In genomic region chr3:122332551-122332950, GRCh38 we compare ENCODE assay signal across 9 cellular contexts. TPM values are rescaled to one million over a fixed set of nuclear protein-coding genes. Genes with fewer than 3 reads are reported as not detected.
"Had no signal": no experiment of that assay in that cellular context is flagged by ENCODE, and none has a peak within 500 bp of the region (broad histone marks: within the 10 kb centered on the region; RNA-seq: fewer than 3 reads in every experiment).

No MANE protein-coding gene starts in this region.

- DNase-seq: GM23248, GOT3, H7, H9, HCEC 1CT, HFFc6 had no signal

- H3K27ac Mint-ChIP-seq: GM23338, HFFc6 had no signal

- H3K27ac ChIP-seq: GM23248 had no signal

- H3K4me1 ChIP-seq: HAP-1 had no signal

- H3K9me3 Mint-ChIP-seq: GM23338, H9, HFFc6 had no signal

- H3K4me3 ChIP-seq: GM23248, GM23338, HAP-1 had no signal

- H3K4me1 Mint-ChIP-seq: GM23338 had no signal

- H3K9me3 ChIP-seq: HAP-1 had no signal

- FAIRE-seq: H1 had no signal

- H3K4me3 Mint-ChIP-seq: GM23338, H9, HFFc6 had no signal

- H3K36me3 ChIP-seq: HAP-1 had no signal

RNA-seq across cellular contexts. Expression of gene CSTA, which starts 7.5 kb away (rescaled TPM):
- total RNA-seq: GM23338, H1, H7, H9 had no signal
- polyA plus RNA-seq: H1 had no signal
